In the genomic region with DNA sequence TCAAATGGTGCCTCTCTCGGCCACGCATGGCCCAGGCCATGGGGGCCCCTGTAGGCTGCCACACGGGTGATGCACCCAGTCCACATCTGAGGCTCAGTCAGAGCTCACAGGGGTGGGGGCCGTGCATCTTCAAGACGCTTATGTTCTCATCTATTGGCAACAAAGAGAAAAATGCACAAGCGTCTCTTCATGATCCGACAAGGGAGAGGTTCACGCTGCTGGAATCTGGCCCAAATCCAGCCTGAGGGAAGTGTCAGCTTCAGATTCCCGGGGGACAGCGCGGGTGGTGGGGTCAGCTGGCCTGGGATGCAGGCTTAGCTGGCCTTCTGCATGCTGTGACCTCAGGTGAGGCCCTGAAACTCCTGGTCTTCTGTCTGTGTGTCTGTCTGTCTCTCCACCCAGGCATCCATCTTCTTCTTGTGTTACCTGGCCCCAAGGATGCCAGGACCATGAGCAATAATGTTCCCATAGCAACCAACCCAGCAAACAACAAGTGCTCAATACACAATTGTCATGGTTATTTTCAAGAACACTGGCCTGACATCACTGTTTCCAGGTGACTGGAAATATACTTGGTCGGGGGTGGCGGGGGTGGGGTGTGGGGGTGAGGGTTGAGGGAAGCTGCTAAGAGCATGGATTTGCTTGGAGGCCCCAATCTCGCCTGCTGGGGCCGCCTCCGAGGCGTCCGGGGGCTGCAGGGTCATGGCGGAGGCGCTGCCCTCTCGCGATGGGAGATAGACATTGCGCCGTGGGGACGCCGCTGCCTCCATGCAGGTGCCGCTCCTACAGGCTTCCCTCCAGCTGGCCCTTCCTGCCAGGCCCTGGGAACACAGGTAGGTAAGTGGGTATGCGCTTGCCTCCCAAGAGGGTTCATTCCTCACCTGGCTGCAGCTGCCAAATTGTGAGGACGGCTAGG, we compare ENCODE assay signal across 2 cellular contexts.
TF ChIP-seq lines count a peak whose summit lies in the region.

No MANE protein-coding gene starts in this region.

TF ChIP-seq in A549, 52 proteins besides CTCF, POLR2A, EP300 and RAD21 (continued from another document):
- TF ChIP-seq RARB (CRISPR knock-in tag; IDR thresholded peaks at IDR 0.05) (no peak), HEYL (CRISPR knock-in tag; IDR thresholded peaks at IDR 0.05) (no peak), HOXA7 (CRISPR knock-in tag; IDR thresholded peaks at IDR 0.05) (no peak), ZC3H11A (IDR thresholded peaks at IDR 0.05) (no peak)
- TF ChIP-seq, protein P1, sequence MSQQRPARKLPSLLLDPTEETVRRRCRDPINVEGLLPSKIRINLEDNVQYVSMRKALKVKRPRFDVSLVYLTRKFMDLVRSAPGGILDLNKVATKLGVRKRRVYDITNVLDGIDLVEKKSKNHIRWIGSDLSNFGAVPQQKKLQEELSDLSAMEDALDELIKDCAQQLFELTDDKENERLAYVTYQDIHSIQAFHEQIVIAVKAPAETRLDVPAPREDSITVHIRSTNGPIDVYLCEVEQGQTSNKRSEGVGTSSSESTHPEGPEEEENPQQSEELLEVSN (IDR thresholded peaks at IDR 0.05; ENCODE audit: borderline replicate concordance, low read depth): no peak

TF ChIP-seq in WTC11, 78 proteins besides CTCF, POLR2A, EP300 and RAD21 (continued from another document):
- TF ChIP-seq, protein P2, sequence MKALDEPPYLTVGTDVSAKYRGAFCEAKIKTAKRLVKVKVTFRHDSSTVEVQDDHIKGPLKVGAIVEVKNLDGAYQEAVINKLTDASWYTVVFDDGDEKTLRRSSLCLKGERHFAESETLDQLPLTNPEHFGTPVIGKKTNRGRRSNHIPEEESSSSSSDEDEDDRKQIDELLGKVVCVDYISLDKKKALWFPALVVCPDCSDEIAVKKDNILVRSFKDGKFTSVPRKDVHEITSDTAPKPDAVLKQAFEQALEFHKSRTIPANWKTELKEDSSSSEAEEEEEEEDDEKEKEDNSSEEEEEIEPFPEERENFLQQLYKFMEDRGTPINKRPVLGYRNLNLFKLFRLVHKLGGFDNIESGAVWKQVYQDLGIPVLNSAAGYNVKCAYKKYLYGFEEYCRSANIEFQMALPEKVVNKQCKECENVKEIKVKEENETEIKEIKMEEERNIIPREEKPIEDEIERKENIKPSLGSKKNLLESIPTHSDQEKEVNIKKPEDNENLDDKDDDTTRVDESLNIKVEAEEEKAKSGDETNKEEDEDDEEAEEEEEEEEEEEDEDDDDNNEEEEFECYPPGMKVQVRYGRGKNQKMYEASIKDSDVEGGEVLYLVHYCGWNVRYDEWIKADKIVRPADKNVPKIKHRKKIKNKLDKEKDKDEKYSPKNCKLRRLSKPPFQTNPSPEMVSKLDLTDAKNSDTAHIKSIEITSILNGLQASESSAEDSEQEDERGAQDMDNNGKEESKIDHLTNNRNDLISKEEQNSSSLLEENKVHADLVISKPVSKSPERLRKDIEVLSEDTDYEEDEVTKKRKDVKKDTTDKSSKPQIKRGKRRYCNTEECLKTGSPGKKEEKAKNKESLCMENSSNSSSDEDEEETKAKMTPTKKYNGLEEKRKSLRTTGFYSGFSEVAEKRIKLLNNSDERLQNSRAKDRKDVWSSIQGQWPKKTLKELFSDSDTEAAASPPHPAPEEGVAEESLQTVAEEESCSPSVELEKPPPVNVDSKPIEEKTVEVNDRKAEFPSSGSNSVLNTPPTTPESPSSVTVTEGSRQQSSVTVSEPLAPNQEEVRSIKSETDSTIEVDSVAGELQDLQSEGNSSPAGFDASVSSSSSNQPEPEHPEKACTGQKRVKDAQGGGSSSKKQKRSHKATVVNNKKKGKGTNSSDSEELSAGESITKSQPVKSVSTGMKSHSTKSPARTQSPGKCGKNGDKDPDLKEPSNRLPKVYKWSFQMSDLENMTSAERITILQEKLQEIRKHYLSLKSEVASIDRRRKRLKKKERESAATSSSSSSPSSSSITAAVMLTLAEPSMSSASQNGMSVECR (CRISPR knock-in tag; IDR thresholded peaks at IDR 0.05; ENCODE audit: borderline replicate concordance): no peak
- TF ChIP-seq OVOL2 (CRISPR knock-in tag; IDR thresholded peaks at IDR 0.05; ENCODE audit: borderline replicate concordance): no peak
- TF ChIP-seq, protein P3, sequence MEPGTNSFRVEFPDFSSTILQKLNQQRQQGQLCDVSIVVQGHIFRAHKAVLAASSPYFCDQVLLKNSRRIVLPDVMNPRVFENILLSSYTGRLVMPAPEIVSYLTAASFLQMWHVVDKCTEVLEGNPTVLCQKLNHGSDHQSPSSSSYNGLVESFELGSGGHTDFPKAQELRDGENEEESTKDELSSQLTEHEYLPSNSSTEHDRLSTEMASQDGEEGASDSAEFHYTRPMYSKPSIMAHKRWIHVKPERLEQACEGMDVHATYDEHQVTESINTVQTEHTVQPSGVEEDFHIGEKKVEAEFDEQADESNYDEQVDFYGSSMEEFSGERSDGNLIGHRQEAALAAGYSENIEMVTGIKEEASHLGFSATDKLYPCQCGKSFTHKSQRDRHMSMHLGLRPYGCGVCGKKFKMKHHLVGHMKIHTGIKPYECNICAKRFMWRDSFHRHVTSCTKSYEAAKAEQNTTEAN (CRISPR knock-in tag; IDR thresholded peaks at IDR 0.05): no peak
- no peak for TF ChIP-seq SOX15 (CRISPR knock-in tag; IDR thresholded peaks at IDR 0.05)
- TF ChIP-seq, protein P4, sequence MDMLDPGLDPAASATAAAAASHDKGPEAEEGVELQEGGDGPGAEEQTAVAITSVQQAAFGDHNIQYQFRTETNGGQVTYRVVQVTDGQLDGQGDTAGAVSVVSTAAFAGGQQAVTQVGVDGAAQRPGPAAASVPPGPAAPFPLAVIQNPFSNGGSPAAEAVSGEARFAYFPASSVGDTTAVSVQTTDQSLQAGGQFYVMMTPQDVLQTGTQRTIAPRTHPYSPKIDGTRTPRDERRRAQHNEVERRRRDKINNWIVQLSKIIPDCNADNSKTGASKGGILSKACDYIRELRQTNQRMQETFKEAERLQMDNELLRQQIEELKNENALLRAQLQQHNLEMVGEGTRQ (CRISPR knock-in tag; IDR thresholded peaks at IDR 0.05): no peak
- TF ChIP-seq, protein P5, sequence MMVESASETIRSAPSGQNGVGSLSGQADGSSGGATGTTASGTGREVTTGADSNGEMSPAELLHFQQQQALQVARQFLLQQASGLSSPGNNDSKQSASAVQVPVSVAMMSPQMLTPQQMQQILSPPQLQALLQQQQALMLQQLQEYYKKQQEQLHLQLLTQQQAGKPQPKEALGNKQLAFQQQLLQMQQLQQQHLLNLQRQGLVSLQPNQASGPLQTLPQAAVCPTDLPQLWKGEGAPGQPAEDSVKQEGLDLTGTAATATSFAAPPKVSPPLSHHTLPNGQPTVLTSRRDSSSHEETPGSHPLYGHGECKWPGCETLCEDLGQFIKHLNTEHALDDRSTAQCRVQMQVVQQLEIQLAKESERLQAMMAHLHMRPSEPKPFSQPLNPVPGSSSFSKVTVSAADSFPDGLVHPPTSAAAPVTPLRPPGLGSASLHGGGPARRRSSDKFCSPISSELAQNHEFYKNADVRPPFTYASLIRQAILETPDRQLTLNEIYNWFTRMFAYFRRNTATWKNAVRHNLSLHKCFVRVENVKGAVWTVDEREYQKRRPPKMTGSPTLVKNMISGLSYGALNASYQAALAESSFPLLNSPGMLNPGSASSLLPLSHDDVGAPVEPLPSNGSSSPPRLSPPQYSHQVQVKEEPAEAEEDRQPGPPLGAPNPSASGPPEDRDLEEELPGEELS (CRISPR knock-in tag; IDR thresholded peaks at IDR 0.05): no peak
- TF ChIP-seq IRF2 (CRISPR knock-in tag; IDR thresholded peaks at IDR 0.05; ENCODE audit: borderline replicate concordance, low read depth): no peak
- TF ChIP-seq, protein P6, sequence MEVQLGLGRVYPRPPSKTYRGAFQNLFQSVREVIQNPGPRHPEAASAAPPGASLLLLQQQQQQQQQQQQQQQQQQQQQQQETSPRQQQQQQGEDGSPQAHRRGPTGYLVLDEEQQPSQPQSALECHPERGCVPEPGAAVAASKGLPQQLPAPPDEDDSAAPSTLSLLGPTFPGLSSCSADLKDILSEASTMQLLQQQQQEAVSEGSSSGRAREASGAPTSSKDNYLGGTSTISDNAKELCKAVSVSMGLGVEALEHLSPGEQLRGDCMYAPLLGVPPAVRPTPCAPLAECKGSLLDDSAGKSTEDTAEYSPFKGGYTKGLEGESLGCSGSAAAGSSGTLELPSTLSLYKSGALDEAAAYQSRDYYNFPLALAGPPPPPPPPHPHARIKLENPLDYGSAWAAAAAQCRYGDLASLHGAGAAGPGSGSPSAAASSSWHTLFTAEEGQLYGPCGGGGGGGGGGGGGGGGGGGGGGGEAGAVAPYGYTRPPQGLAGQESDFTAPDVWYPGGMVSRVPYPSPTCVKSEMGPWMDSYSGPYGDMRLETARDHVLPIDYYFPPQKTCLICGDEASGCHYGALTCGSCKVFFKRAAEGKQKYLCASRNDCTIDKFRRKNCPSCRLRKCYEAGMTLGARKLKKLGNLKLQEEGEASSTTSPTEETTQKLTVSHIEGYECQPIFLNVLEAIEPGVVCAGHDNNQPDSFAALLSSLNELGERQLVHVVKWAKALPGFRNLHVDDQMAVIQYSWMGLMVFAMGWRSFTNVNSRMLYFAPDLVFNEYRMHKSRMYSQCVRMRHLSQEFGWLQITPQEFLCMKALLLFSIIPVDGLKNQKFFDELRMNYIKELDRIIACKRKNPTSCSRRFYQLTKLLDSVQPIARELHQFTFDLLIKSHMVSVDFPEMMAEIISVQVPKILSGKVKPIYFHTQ (CRISPR knock-in tag; IDR thresholded peaks at IDR 0.05): no peak
- no peak for TF ChIP-seq MYBL2 (CRISPR knock-in tag; IDR thresholded peaks at IDR 0.05)
